14 cellular contexts compared by ENCODE assay signal in the genomic region with DNA sequence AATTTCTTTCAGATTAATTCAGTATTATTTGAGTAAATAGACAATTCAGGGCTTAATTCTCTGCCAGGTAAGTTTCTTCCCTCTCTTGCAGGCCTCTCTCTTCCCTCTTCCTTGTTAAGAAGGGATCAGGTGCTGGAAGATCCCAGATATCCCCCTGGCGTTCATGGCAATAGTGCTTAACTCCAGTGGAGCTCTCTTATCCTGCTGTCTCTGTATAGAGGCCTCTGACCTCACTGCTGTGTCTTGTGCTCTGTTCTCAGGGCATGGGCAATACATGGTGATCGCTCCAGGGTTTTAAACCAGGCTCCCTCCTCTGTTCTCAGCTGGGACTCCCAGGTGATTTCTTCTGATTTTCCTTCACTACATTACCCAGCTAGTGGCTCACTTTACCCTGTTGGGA.
DNase-seq lines count a peak whose midpoint lies in the region; ATAC-seq and TF ChIP-seq lines count a peak whose summit lies in the region.
"Had no signal": no experiment of that assay in that cellular context is flagged by ENCODE, and none has a peak within 500 bp of the region (broad histone marks: within the 10 kb centered on the region; RNA-seq: fewer than 3 reads in every experiment).

No MANE protein-coding gene starts in this region.

- peak; percentile 44 for ATAC-seq in DND-41 (ENCODE audit: insufficient read depth, low read depth)
- peak; percentile 22 for ATAC-seq in GM19438 (IDR thresholded peaks at IDR 0.05; ENCODE audit: low read depth, unreplicated experiment)
- peak; percentile 17 for ATAC-seq in HG02943 (IDR thresholded peaks at IDR 0.05; ENCODE audit: low read depth, unreplicated experiment)
- no peak for ATAC-seq in HG02970 (IDR thresholded peaks at IDR 0.05; ENCODE audit: low FRiP score, unreplicated experiment)

- H3K36me3 ChIP-seq in DND-41 (ENCODE audit: insufficient read depth, low read length), result no peaks in the 10 kb centered on the region

- peak overlapping the region in 1 of 2 experiments; percentile 2; a peak in 1 of 4 replicates for H3K4me3 ChIP-seq in DND-41 (ENCODE audit: low read depth in 1 of 2, low read length in 2 of 2)
- H3K4me3 ChIP-seq in NB4 (ENCODE audit: low read depth, low read length), result peak overlapping the region; percentile 34

- TF ChIP-seq CTCF in DND-41 (IDR thresholded peaks at IDR 0.05; ENCODE audit: borderline replicate concordance, extremely low read depth, low read length, poor library complexity, severe bottlenecking), result no peak
- no peak for TF ChIP-seq CTCF in NB4 (IDR thresholded peaks at IDR 0.05; ENCODE audit: low read depth, low read length)

- peak overlapping the region; percentile 52 for H3K9ac ChIP-seq in DND-41 (ENCODE audit: low read depth, low read length)

- peak overlapping the region; percentile 40; the same call in 1 of the 2 replicates for H3K4me2 ChIP-seq in DND-41 (ENCODE audit: insufficient read depth, low read length)

- in situ Hi-C loops in G401 (cut with HindIII; ENCODE audit: low sequenced_read_pairs), result no loop called here

- DNase-seq in DND-41, result peak; percentile 30
- DNase-seq in NB4 (ENCODE audit: low read depth), result peak; percentile 33
- DNase-seq in G401 (ENCODE audit: low spot score), result no peak
- no peak for DNase-seq in SW 1271 (lab: John Stamatoyannopoulos, UW)
- no peak for DNase-seq in hippocampal formation (lab: John Stamatoyannopoulos, UW)
- DNase-seq: activated CD8-positive, alpha-beta memory T cell treated with anti-CD3 and anti-CD28 coated beads, Interleukin-2, amount 50 U/mL, for 4 hours; mammary epithelial cell; NCI-H1092; NCI-H526 treated with DMSO at 0.1 percent for 48 hours; SIG-M5 had no signal

- no peaks in the 10 kb centered on the region for H4K20me1 ChIP-seq in DND-41 (ENCODE audit: insufficient read depth, low read length)

- H3K4me1 ChIP-seq in DND-41 (ENCODE audit: insufficient read depth, low read length), result peaks cover 70% of the 10 kb centered on the region

- TF ChIP-seq POLR2A in NB4 (IDR thresholded peaks at IDR 0.05; ENCODE audit: extremely low read depth, insufficient read length), result no peak

- H2AFZ ChIP-seq in DND-41 (ENCODE audit: low read depth, low read length), result peak overlapping the region; percentile 55

- no peaks in the 10 kb centered on the region for H3K27me3 ChIP-seq in DND-41 (ENCODE audit: insufficient read depth, low read length, poor library complexity)

- no peaks in the 10 kb centered on the region for H3K79me2 ChIP-seq in DND-41 (ENCODE audit: insufficient read depth, low read length)

- no peaks in the 10 kb centered on the region for H3K9me3 ChIP-seq in DND-41 (ENCODE audit: insufficient read depth, low read length, severe bottlenecking)

- H3K27ac ChIP-seq in DND-41 (ENCODE audit: low read length), result peak overlapping the region; percentile 94
- H3K27ac ChIP-seq: VCaP had no signal

Comparison
In these comparisons a context has a peak if more than half of its experiments do, and no peak if none do; other contexts are left out.
1. DNase-seq: peak in DND-41 (single experiment) and NB4 (single experiment); none in G401 (single experiment), SW 1271 (0 of 2) and hippocampal formation (0 of 2).